8 cellular contexts compared by ENCODE assay signal in genomic region chr7:3028071-3028766, GRCh38. TPM values are rescaled to one million over a fixed set of nuclear protein-coding genes. Genes with fewer than 3 reads are reported as not detected.
A peak's percentile ranks its signal among the peaks of the same experiment; 100 is the strongest.
DNase-seq lines count a peak whose midpoint lies in the region; ATAC-seq lines count a peak whose summit lies in the region.

No MANE protein-coding gene starts in this region.

- H3K27me3 ChIP-seq in right cardiac atrium (ENCODE audit: control insufficient read depth, insufficient read depth), result no peaks in the 10 kb centered on the region

- intact Hi-C loops in right cardiac atrium (cut with DNase I), result no loop called here

- H3K27ac ChIP-seq in right cardiac atrium (ENCODE audit: low read length), result no peak overlapping the region

- H3K27ac Mint-ChIP-seq in IgD-negative memory B cell, result peak overlapping the region in 2 of 3 donors; percentile 18 to 25

- peak; percentile 52 to 80 for ATAC-seq in right cardiac atrium
- no peak for ATAC-seq in HG03565 (IDR thresholded peaks at IDR 0.05; ENCODE audit: unreplicated experiment)
- ATAC-seq in GM19395 (IDR thresholded peaks at IDR 0.05; ENCODE audit: unreplicated experiment), result no peak

- peak; percentile 79 to 81 for DNase-seq in activated T-cell treated with anti-CD3 and anti-CD28 coated beads, Interleukin-2, amount 50 U/mL, for 48 hours
- DNase-seq in right cardiac atrium (peak in 1 of 3 donors; percentile 27), DMS53 treated with DMSO at 0.1 percent for 48 hours (lab: John Stamatoyannopoulos, UW; ENCODE audit: unreplicated experiment) (no peak)
- DNase-seq in stimulated activated CD4-positive, alpha-beta T cell treated with anti-CD3 and anti-CD28 coated beads, TNF-alpha, amount 100 ng/mL, for 4 hours (ENCODE audit: low read depth in 3 of 3), result peak in 2 of 3 experiments; percentile 20 to 21
- DNase-seq in central memory CD4-positive, alpha-beta T cell, result no peak

- WGBS in right cardiac atrium, result 27% methylated on average over 14 of the region's 14 CpGs

- H3K9me3 ChIP-seq in right cardiac atrium (ENCODE audit: control insufficient read depth, low read length), result no peaks in the 10 kb centered on the region

- peaks cover 18 to 27% (median 23%) of the 10 kb centered on the region in 3 donors for H3K4me1 Mint-ChIP-seq in IgD-negative memory B cell

- H3K9me3 Mint-ChIP-seq in IgD-negative memory B cell, result peaks cover 0 to 4% (median 2%) of the 10 kb centered on the region in 3 donors

- H3K27me3 Mint-ChIP-seq in IgD-negative memory B cell, result no peaks in the 10 kb centered on the region

- H3K4me1 ChIP-seq in right cardiac atrium (ENCODE audit: control insufficient read depth, insufficient read depth, low read length), result peaks cover 2% of the 10 kb centered on the region

- peaks cover 14% of the 10 kb centered on the region for H3K36me3 Mint-ChIP-seq in IgD-negative memory B cell

- H3K4me3 ChIP-seq in right cardiac atrium (ENCODE audit: low read length), result no peak overlapping the region

- H3K4me3 Mint-ChIP-seq in IgD-negative memory B cell, result no peak overlapping the region

RNA-seq across cellular contexts. Expression of gene CARD11, which starts 15.4 kb away (rescaled TPM):
- polyA plus RNA-seq in IgD-negative memory B cell (52.4 TPM), right cardiac atrium (0.16 TPM)
- under 1 TPM; 0.22 to 0.96 (median 0.58) TPM for total RNA-seq in right cardiac atrium

Comparison
In these comparisons a context has a peak if more than half of its experiments do, and no peak if none do; other contexts are left out.
1. DNase-seq: peak in activated T-cell treated with anti-CD3 and anti-CD28 coated beads, Interleukin-2, amount 50 U/mL, for 48 hours (2 of 2) and stimulated activated CD4-positive, alpha-beta T cell treated with anti-CD3 and anti-CD28 coated beads, TNF-alpha, amount 100 ng/mL, for 4 hours (2 of 3); none in DMS53 treated with DMSO at 0.1 percent for 48 hours (single experiment) and central memory CD4-positive, alpha-beta T cell (single experiment).
2. ATAC-seq: peak in right cardiac atrium (2 of 2); none in HG03565 (single experiment) and GM19395 (single experiment).
3. RNA of gene CARD11, which starts 15.4 kb away (polyA plus RNA-seq): 52.4 TPM in IgD-negative memory B cell (single experiment); 0.16 TPM in right cardiac atrium (single experiment); every median in the first group is over 10 times any median in the second.